In the genomic region with DNA sequence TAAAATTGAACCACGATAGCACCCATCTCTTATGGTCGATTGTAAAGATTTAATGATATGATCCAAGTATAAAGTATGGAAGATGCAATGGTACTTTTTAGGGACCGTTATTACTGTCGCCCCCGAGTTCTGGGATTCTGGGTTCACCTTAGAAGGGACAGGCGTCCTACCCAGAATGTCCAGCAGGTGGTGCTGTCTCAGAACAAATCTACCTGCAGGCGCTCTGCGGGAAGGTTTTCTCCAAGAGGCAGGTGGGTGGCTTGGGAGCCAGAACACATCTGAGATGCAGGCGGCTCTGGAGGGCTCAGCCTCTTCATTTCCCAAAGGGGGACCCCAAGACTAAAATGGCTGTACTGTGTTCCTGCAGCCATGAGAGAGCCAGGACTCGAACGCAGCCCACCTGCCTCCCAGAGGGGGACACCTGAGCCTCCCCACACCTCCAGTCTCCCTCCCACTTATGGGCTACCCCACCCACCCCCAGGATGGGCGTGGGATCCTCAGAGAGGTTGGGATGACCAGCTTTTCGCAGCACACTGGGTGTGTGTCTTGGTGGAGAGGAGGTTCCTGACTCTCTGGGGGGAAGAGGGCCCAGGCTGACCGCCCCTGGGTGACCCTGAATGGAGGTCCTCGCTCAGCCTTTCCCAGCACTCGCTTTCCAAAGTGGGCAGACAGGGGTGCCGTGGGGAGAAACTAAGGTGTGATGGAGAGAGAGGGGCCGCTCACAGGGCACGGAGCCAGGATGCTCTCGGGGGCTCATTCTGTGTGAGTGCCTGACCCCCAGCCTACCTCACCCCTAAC, we compare ENCODE assay signal across 9 cellular contexts. TPM values are rescaled to one million over a fixed set of nuclear protein-coding genes. Genes with fewer than 3 reads are reported as not detected.
DNase-seq lines count a peak whose midpoint lies in the region; ATAC-seq and TF ChIP-seq lines count a peak whose summit lies in the region.
"Had no signal": no experiment of that assay in that cellular context is flagged by ENCODE, and none has a peak within 500 bp of the region (broad histone marks: within the 10 kb centered on the region; RNA-seq: fewer than 3 reads in every experiment).

No MANE protein-coding gene starts in this region.

- DNase-seq in COLO829 (ENCODE audit: low spot score) (peak; percentile 22), HUDEP-2 (lab: John Stamatoyannopoulos, UW; ENCODE audit: unreplicated experiment in 76 of 76) (peak in 50 of 76 experiments; percentile 3 to 64 (median 41)), RWPE1 (ENCODE audit: low spot score) (peak; percentile 68), cardiac muscle cell (ENCODE audit: low read depth in 1 of 2, low spot score in 1 of 2) (peak; percentile 61 to 82), psoas muscle (peak; percentile 63 to 80)
- peak; percentile 77 for DNase-seq in activated naive CD4-positive, alpha-beta T cell treated with Interleukin-2 at 50 U/mL for 16 hours

- H3K4me3 ChIP-seq in cardiac muscle cell (no peak overlapping the region), psoas muscle (no peak overlapping the region)

- H3K36me3 ChIP-seq in cardiac muscle cell (no peaks in the 10 kb centered on the region), psoas muscle (ENCODE audit: insufficient read depth in 1 of 2, low read depth in 1 of 2) (no peaks in the 10 kb centered on the region)

- TF ChIP-seq CTCF in RWPE1 (conservative IDR thresholded peaks at IDR 0.05; ENCODE audit: low read depth): peak; percentile 96
- TF ChIP-seq CTCF in cardiac muscle cell (IDR thresholded peaks at IDR 0.05; ENCODE audit: low read depth, low read length): peak; percentile 91
- peak; percentile 95 for TF ChIP-seq CTCF in psoas muscle (IDR thresholded peaks at IDR 0.05)

- H3K4me1 ChIP-seq in cardiac muscle cell (ENCODE audit: low read depth) (no peaks in the 10 kb centered on the region), psoas muscle (no peaks in the 10 kb centered on the region)

- ATAC-seq in psoas muscle (peak in 3 of 4 donors; percentile 46 to 76 (median 58)), HG02884 (IDR thresholded peaks at IDR 0.05; ENCODE audit: unreplicated experiment) (no peak), GM21717 (IDR thresholded peaks at IDR 0.05; ENCODE audit: unreplicated experiment) (no peak)

- POLR2A ChIA-PET in RWPE1 (lab: Yijun Ruan, JAX; ENCODE audit: low non-redundant PET): no interaction called here

- H3K27ac ChIP-seq in RWPE1 (no peak overlapping the region), cardiac muscle cell (no peak overlapping the region), psoas muscle (no peak overlapping the region)

- CTCF ChIA-PET in RWPE1 (lab: Yijun Ruan, JAX): interaction anchor here (0.5 to 7.7 kb wide), 23 partner anchors 9 to 374 kb away, joined by 3 to 90 read pairs (median 3); no protein-coding TSS in a partner anchor

- intact Hi-C loops in psoas muscle (cut with DNase I): loop anchor here (2.0 to 5.0 kb wide), 4 partner anchors 122 to 374 kb away; no protein-coding TSS in a partner anchor

- no peaks in the 10 kb centered on the region for H3K27me3 ChIP-seq in cardiac muscle cell
- peaks cover 0 to 5% (median 0%) of the 10 kb centered on the region in 3 donors for H3K27me3 ChIP-seq in psoas muscle (ENCODE audit: insufficient read depth in 3 of 3, low read length in 2 of 3)

- 40 to 46% (median 44%) methylated on average over 20 of the region's 20 CpGs for WGBS in psoas muscle, 3 donors

- H3K9me3 ChIP-seq in cardiac muscle cell (ENCODE audit: low read depth) (no peaks in the 10 kb centered on the region), psoas muscle (no peaks in the 10 kb centered on the region)

RNA-seq across cellular contexts. Expression of gene CORO2B, which starts 28.1 kb away (rescaled TPM):
- total RNA-seq in cardiac muscle cell: 2.9 and 3.3 TPM in 2 replicates
- polyA plus RNA-seq in cardiac muscle cell: 1.6 and 3.0 TPM in 2 replicates
- 1 to 10 TPM; 1.4 to 3.0 (median 2.2) TPM for total RNA-seq in psoas muscle
- 1 to 10 TPM; 1.1 to 3.2 (median 1.2) TPM for polyA plus RNA-seq in psoas muscle
- total RNA-seq: T-helper 1 cell treated with Interleukin-12 subunit alpha and Interleukin-12 subunit beta and Interleukin-4 antibody, amounts not matched to agents 30 ng/mL and 1 ng/mL, for 36 hours had no signal

Comparison
In these comparisons a context has a peak if more than half of its experiments do, and no peak if none do; other contexts are left out.
1. DNase-seq: peak in every context shown above with its lines; median percentile 77 in activated naive CD4-positive, alpha-beta T cell treated with Interleukin-2 at 50 U/mL for 16 hours; 72 in cardiac muscle cell; 72 in psoas muscle; 68 in RWPE1; 41 in HUDEP-2; 22 in COLO829.
2. ATAC-seq: peak in psoas muscle (3 of 4); none in HG02884 (single experiment) and GM21717 (single experiment).
3. Peak in every context shown above with its lines, with median percentiles within 50 percentile points of each other: CTCF ChIP-seq.